ENCODE assay signal across 8 cellular contexts in genomic region chr1:45018599-45019230, GRCh38. TPM values are rescaled to one million over a fixed set of nuclear protein-coding genes. Genes with fewer than 3 reads are reported as not detected.
DNase-seq lines count a peak whose midpoint lies in the region; ATAC-seq and TF ChIP-seq lines count a peak whose summit lies in the region.

No MANE protein-coding gene starts in this region.

- H3K36me3 ChIP-seq in OCI-LY3 (replicated peaks; ENCODE audit: low read depth, low read length) (no peaks in the 10 kb centered on the region), uterus (no peaks in the 10 kb centered on the region)

- intact Hi-C loops in uterus (cut with DNase I; ENCODE audit: low total_unique reads), result no loop called here

- TF ChIP-seq CTCF in OCI-LY3 (IDR thresholded peaks at IDR 0.05; ENCODE audit: low read depth, low read length) (peak; percentile 60), fibroblast of pulmonary artery (IDR thresholded peaks at IDR 0.05; ENCODE audit: low read length, missing control alignments) (peak; percentile 95), omental fat pad (IDR thresholded peaks at IDR 0.05) (peak in 1 of 3 donors; percentile 27), uterus (IDR thresholded peaks at IDR 0.05) (peak; percentile 26 to 53 (median 42))

- ATAC-seq in HG03520 (IDR thresholded peaks at IDR 0.05; ENCODE audit: unreplicated experiment) (peak; percentile 58), omental fat pad (ENCODE audit: low FRiP score) (peak; percentile 42)

- H3K4me2 ChIP-seq in OCI-LY3 (ENCODE audit: low read length), result peak overlapping the region; percentile 39

- H3K9ac ChIP-seq in OCI-LY3 (ENCODE audit: low read length), result no peak overlapping the region

- H3K4me3 ChIP-seq in OCI-LY3 (ENCODE audit: low read length) (no peak overlapping the region), fibroblast of pulmonary artery (replicated peaks; ENCODE audit: low read depth, low read length) (no peak overlapping the region), uterus (no peak overlapping the region)

- DNase-seq in NOMO-1 treated with DMSO at 0.1 percent for 48 hours (lab: John Stamatoyannopoulos, UW; ENCODE audit: unreplicated experiment), result peak; percentile 0
- DNase-seq in NOMO-1 treated with dmso at 0.1 percent for 144 hours (lab: John Stamatoyannopoulos, UW; ENCODE audit: unreplicated experiment), result no peak
- DNase-seq in activated T-cell treated with anti-CD3 and anti-CD28 coated beads, Interleukin-2, amount 50 U/mL, for 48 hours, result peak; percentile 72 to 77
- DNase-seq in fibroblast of pulmonary artery (ENCODE audit: low read depth), result peak; percentile 72
- DNase-seq in omental fat pad (ENCODE audit: low spot score), result no peak
- DNase-seq in uterus, result peak in 1 of 2 donors; percentile 28

- no peak overlapping the region for H2AFZ ChIP-seq in OCI-LY3 (ENCODE audit: low read depth, low read length)

- no peaks in the 10 kb centered on the region for H3K9me3 ChIP-seq in OCI-LY3 (ENCODE audit: insufficient read depth, low read length)
- no peaks in the 10 kb centered on the region for H3K9me3 ChIP-seq in uterus

- no peaks in the 10 kb centered on the region for H3K79me2 ChIP-seq in OCI-LY3 (ENCODE audit: low read length)

- H3K27me3 ChIP-seq in OCI-LY3 (ENCODE audit: low read depth, low read length), result no peaks in the 10 kb centered on the region
- no peaks in the 10 kb centered on the region for H3K27me3 ChIP-seq in uterus

- no peaks in the 10 kb centered on the region for H4K20me1 ChIP-seq in OCI-LY3 (ENCODE audit: insufficient read depth, low read length)

- H3K27ac ChIP-seq in OCI-LY3 (ENCODE audit: low read length) (no peak overlapping the region), uterus (no peak overlapping the region)

- H3K4me1 ChIP-seq in OCI-LY3 (ENCODE audit: low read length), result peaks cover 6% of the 10 kb centered on the region
- H3K4me1 ChIP-seq in uterus, result no peaks in the 10 kb centered on the region

- no peak for TF ChIP-seq POLR2A in uterus (IDR thresholded peaks at IDR 0.05)

RNA-seq across cellular contexts. Expression of gene UROD, which starts 6.7 kb away (rescaled TPM):
- total RNA-seq in omental fat pad (10 to 100 TPM; 65.6 to 79.4 (median 76.2) TPM), uterus (100 to 1,000 TPM in 1 of 4 donors, 10 to 100 TPM in 3; 76.4 to 104 (median 88.9) TPM)

RNA-seq across cellular contexts. Expression of gene HECTD3, which starts 7.6 kb away (rescaled TPM):
- total RNA-seq in omental fat pad (10 to 100 TPM; 27.1 to 43.2 (median 38.1) TPM), uterus (10 to 100 TPM; 13.8 to 41.3 (median 15.7) TPM)

RNA-seq across cellular contexts. Expression of gene EIF2B3, which starts 32.3 kb away (rescaled TPM):
- total RNA-seq in omental fat pad (10 to 100 TPM; 25.2 to 29.8 (median 26.6) TPM), uterus (10 to 100 TPM in 3 of 4 donors, 1 to 10 TPM in 1; 3.8 to 73.0 (median 39.4) TPM)

Comparison
In these comparisons a context has a peak if more than half of its experiments do, and no peak if none do; other contexts are left out.
1. DNase-seq: peak in NOMO-1 treated with DMSO at 0.1 percent for 48 hours (single experiment), activated T-cell treated with anti-CD3 and anti-CD28 coated beads, Interleukin-2, amount 50 U/mL, for 48 hours (2 of 2) and fibroblast of pulmonary artery (single experiment); none in NOMO-1 treated with dmso at 0.1 percent for 144 hours (single experiment) and omental fat pad (single experiment).